25 cellular contexts compared by ENCODE assay signal in the genomic region with DNA sequence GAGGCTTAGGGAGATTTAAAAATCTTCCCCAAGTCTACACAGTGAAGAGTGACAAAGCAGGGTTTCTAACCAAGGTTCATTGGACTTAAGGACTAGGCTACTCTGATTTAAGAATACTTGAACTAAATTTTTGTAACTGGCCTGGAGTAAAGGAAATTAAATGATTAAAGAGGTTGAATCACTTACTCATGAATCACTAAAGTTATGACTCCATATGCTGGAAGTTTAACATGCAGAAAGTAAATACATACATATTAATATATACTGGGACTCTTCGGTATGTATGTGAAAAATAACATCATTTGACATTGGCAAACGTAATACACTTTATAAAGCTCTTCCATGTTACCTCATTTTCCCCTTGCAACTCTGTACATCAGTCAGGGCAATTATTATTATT.
DNase-seq lines count a peak whose midpoint lies in the region; ATAC-seq, FAIRE-seq and TF ChIP-seq lines count a peak whose summit lies in the region.
"Had no signal": no experiment of that assay in that cellular context is flagged by ENCODE, and none has a peak within 500 bp of the region (broad histone marks: within the 10 kb centered on the region; RNA-seq: fewer than 3 reads in every experiment).

No MANE protein-coding gene starts in this region.

- no peaks in the 10 kb centered on the region for H3K4me1 ChIP-seq in endodermal cell (ENCODE audit: control insufficient read depth, insufficient read depth, low read length)
- H3K4me1 ChIP-seq: A549; BE2C; BLaER1 treated with 17β-estradiol and CSF1 and Interleukin-3, amounts not matched to agents 10 nM and 100 nM had no signal

- 91% methylated on average over 2 of the region's 2 CpGs; no CpG with 5 or more reads in 1 of the 2 experiments for whole genome bisulfite sequencing in endodermal cell (ENCODE audit: insufficient coverage in 1 of 2, insufficient read length in 1 of 2), 2 experiments

- H3K27me3 Mint-ChIP-seq in endodermal cell (ENCODE audit: insufficient read depth): no peaks in the 10 kb centered on the region
- H3K27me3 Mint-ChIP-seq: CD4-positive, alpha-beta T cell; CD8-positive, alpha-beta memory T cell had no signal

- TF ChIP-seq CTCF in RWPE1 (conservative IDR thresholded peaks at IDR 0.05; ENCODE audit: low read depth): no peak
- TF ChIP-seq CTCF in bronchial epithelial cell (IDR thresholded peaks at IDR 0.05; ENCODE audit: insufficient read depth, low read length, severe bottlenecking): no peak
- TF ChIP-seq CTCF in endodermal cell (conservative IDR thresholded peaks at IDR 0.05): no peak
- no peak for TF ChIP-seq CTCF in omental fat pad (IDR thresholded peaks at IDR 0.05)

- ATAC-seq in HG03097 (IDR thresholded peaks at IDR 0.05; ENCODE audit: low FRiP score, unreplicated experiment): no peak
- ATAC-seq in HG03025 (IDR thresholded peaks at IDR 0.05; ENCODE audit: low FRiP score, unreplicated experiment): no peak
- ATAC-seq in omental fat pad (ENCODE audit: low FRiP score): no peak
- ATAC-seq: A549, GM23338 had no signal

- H3K4me1 Mint-ChIP-seq in endodermal cell: peaks cover 2% of the 10 kb centered on the region
- H3K4me1 Mint-ChIP-seq: CD14-positive monocyte; CD8-positive, alpha-beta memory T cell; GM23338; H9 had no signal

- peaks cover 4% of the 10 kb centered on the region for H3K36me3 Mint-ChIP-seq in endodermal cell (ENCODE audit: low read depth)
- H3K36me3 Mint-ChIP-seq: CD14-positive monocyte; CD8-positive, alpha-beta memory T cell had no signal

- peak; percentile 27 for DNase-seq in HCEC 1CT
- DNase-seq in RWPE1 (ENCODE audit: low spot score): peak; percentile 8
- peak; percentile 72 for DNase-seq in bronchial epithelial cell (ENCODE audit: low read depth)
- no peak for DNase-seq in endodermal cell
- DNase-seq in omental fat pad (ENCODE audit: low spot score): no peak
- DNase-seq: 8988T; ACHN; AML-193; BE2C; CD4-positive, alpha-beta T cell; CD8-positive, alpha-beta memory T cell; DMS 273 treated with DMSO at 0.1 percent for 48 hours; DMS79; EL; GF-D8; H9; HFFc6 had no signal

- H3K4me3 ChIP-seq in bronchial epithelial cell (ENCODE audit: low read depth, low read length) (no peak overlapping the region), endodermal cell (ENCODE audit: low read length) (no peak overlapping the region)
- H3K4me3 ChIP-seq: A549; BLaER1 treated with 17β-estradiol and CSF1 and Interleukin-3, amounts not matched to agents 10 nM and 100 nM; GM23338 had no signal

- no peak overlapping the region for H3K9ac ChIP-seq in endodermal cell (ENCODE audit: extremely low read depth, low read length, poor library complexity, severe bottlenecking)
- H3K9ac ChIP-seq: BLaER1 treated with 17β-estradiol and CSF1 and Interleukin-3, amounts not matched to agents 10 nM and 100 nM had no signal

- H3K27me3 ChIP-seq in bronchial epithelial cell (ENCODE audit: control insufficient read depth, insufficient read depth, low read length): no peaks in the 10 kb centered on the region
- H3K27me3 ChIP-seq in endodermal cell (ENCODE audit: control insufficient read depth, insufficient read depth, low read length, poor library complexity, severe bottlenecking): no peaks in the 10 kb centered on the region
- H3K27me3 ChIP-seq: BE2C; BLaER1 treated with 17β-estradiol and CSF1 and Interleukin-3, amounts not matched to agents 10 nM and 100 nM had no signal

- no peaks in the 10 kb centered on the region for H3K9me3 ChIP-seq in endodermal cell (ENCODE audit: control insufficient read depth, low read length)
- H3K9me3 ChIP-seq: A549; BE2C; BLaER1 treated with 17β-estradiol and CSF1 and Interleukin-3, amounts not matched to agents 10 nM and 100 nM had no signal

- POLR2A ChIA-PET in RWPE1 (lab: Yijun Ruan, JAX; ENCODE audit: low non-redundant PET): no interaction called here

- no peak overlapping the region for H3K27ac ChIP-seq in RWPE1
- no peak overlapping the region for H3K27ac ChIP-seq in endodermal cell (ENCODE audit: low read depth, low read length)
- H3K27ac ChIP-seq: A549; BLaER1 treated with 17β-estradiol and CSF1 and Interleukin-3, amounts not matched to agents 10 nM and 100 nM had no signal

- H3K9me3 Mint-ChIP-seq in endodermal cell: peaks cover 8% of the 10 kb centered on the region

- no peak overlapping the region for H3K27ac Mint-ChIP-seq in endodermal cell
- H3K27ac Mint-ChIP-seq: CD14-positive monocyte; CD4-positive, alpha-beta T cell; CD8-positive, alpha-beta memory T cell; GM23338; H9; HFFc6 had no signal

- H3K36me3 ChIP-seq in bronchial epithelial cell (ENCODE audit: control insufficient read depth, insufficient read depth, low read length) (no peaks in the 10 kb centered on the region), endodermal cell (ENCODE audit: control insufficient read depth, insufficient read depth, low read length) (no peaks in the 10 kb centered on the region)
- H3K36me3 ChIP-seq: BE2C; BLaER1 treated with 17β-estradiol and CSF1 and Interleukin-3, amounts not matched to agents 10 nM and 100 nM had no signal

- CTCF ChIA-PET in RWPE1 (lab: Yijun Ruan, JAX): no interaction called here

- no peak for FAIRE-seq in bronchial epithelial cell (lab: Jason Lieb, UNC)
- FAIRE-seq: A549, GM12891, GM18507 had no signal

- no peak overlapping the region for H3K4me3 Mint-ChIP-seq in endodermal cell
- H3K4me3 Mint-ChIP-seq: CD14-positive monocyte; CD4-positive, alpha-beta T cell; CD8-positive, alpha-beta memory T cell; GM23338; H9; HFFc6 had no signal

Comparison
In these comparisons a context has a peak if more than half of its experiments do, and no peak if none do; other contexts are left out.
1. DNase-seq: peak in HCEC 1CT (single experiment), RWPE1 (single experiment) and bronchial epithelial cell (single experiment); none in endodermal cell (single experiment) and omental fat pad (single experiment).